In the genomic region with DNA sequence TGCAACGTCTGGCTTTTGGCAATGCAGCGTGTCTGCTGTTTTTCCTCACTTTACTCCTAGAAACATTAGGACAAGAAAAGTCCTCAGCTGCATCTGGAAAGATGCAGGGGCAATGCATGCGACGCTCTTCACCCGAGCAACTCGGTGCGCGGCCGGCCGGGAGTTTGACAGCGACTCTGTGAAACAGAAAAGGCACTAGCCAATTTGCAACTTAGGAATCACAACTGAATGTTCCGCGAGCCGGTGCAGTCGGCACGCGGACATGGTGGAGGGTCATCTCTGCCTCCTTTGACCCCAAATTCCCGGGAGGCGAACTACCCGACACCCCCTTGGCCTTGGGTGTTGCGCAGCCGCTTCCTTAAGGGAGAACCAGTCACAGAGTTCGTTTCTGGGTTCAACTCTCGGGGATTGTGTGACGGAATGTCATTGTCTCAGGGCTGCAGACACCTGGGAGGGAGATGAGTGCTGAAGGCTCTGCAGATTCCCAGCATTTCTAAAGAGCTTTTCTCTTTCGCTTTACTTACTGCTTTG, we compare ENCODE assay signal across 10 cellular contexts. TPM values are rescaled to one million over a fixed set of nuclear protein-coding genes. Genes with fewer than 3 reads are reported as not detected.
DNase-seq lines count a peak whose midpoint lies in the region; ATAC-seq and TF ChIP-seq lines count a peak whose summit lies in the region.
"Had no signal": no experiment of that assay in that cellular context is flagged by ENCODE, and none has a peak within 500 bp of the region (broad histone marks: within the 10 kb centered on the region; RNA-seq: fewer than 3 reads in every experiment).

No MANE protein-coding gene starts in this region.

- ATAC-seq in HG03432 (IDR thresholded peaks at IDR 0.05; ENCODE audit: unreplicated experiment): peak; percentile 13
- no peak for ATAC-seq in stimulated activated effector memory CD8-positive, alpha-beta T cell treated with anti-CD3 and anti-CD28 coated beads, Interleukin-12 subunit alpha, Interleukin-12 subunit beta, amount 100 ng/mL, for 72 hours
- no peak for ATAC-seq in HG03460 (IDR thresholded peaks at IDR 0.05; ENCODE audit: unreplicated experiment)

- peak overlapping the region in 3 of 4 donors; percentile 11 to 67 (median 47) for H3K4me3 ChIP-seq in esophagus squamous epithelium

- H3K27ac Mint-ChIP-seq in stimulated activated effector memory CD8-positive, alpha-beta T cell treated with anti-CD3 and anti-CD28 coated beads, Interleukin-12 subunit alpha, Interleukin-12 subunit beta, amount 100 ng/mL, for 72 hours: no peak overlapping the region

- no peaks in the 10 kb centered on the region for H3K9me3 ChIP-seq in esophagus squamous epithelium

- H3K9me3 Mint-ChIP-seq in stimulated activated effector memory CD8-positive, alpha-beta T cell treated with anti-CD3 and anti-CD28 coated beads, Interleukin-12 subunit alpha, Interleukin-12 subunit beta, amount 100 ng/mL, for 72 hours: no peaks in the 10 kb centered on the region

- peak; percentile 17 for DNase-seq in activated CD4-positive, alpha-beta T cell treated with anti-CD3 and anti-CD28 coated beads for 1 hour
- DNase-seq in activated CD4-positive, alpha-beta T cell treated with anti-CD3 and anti-CD28 coated beads for 4 hours: no peak
- DNase-seq in esophagus squamous epithelium (lab: John Stamatoyannopoulos, UW): no peak
- no peak for DNase-seq in stimulated activated effector memory CD8-positive, alpha-beta T cell treated with anti-CD3 and anti-CD28 coated beads, Interleukin-12 subunit alpha, Interleukin-12 subunit beta, amount 100 ng/mL, for 72 hours (ENCODE audit: low spot score in 2 of 2)
- no peak for DNase-seq in SK-N-DZ (ENCODE audit: low spot score)
- no peak for DNase-seq in NCI-H2196 treated with DMSO at 0.1 percent for 48 hours (lab: John Stamatoyannopoulos, UW; ENCODE audit: unreplicated experiment)
- DNase-seq: foreskin keratinocyte, NCI-H1417 treated with DMSO at 0.1 percent for 48 hours had no signal

- intact Hi-C loops in esophagus squamous epithelium (cut with DNase I): no loop called here

- no peak overlapping the region for H3K27ac ChIP-seq in esophagus squamous epithelium
- H3K27ac ChIP-seq: foreskin keratinocyte had no signal

- no peak for TF ChIP-seq CTCF in esophagus squamous epithelium (IDR thresholded peaks at IDR 0.05)

- TF ChIP-seq POLR2A in esophagus squamous epithelium (IDR thresholded peaks at IDR 0.05): no peak

- 60 to 62% methylated on average over 18 to 25 of the region's 26 CpGs for WGBS in esophagus squamous epithelium, 2 donors

- H3K27me3 ChIP-seq in esophagus squamous epithelium: peaks cover 0 to 52% (median 2%) of the 10 kb centered on the region in 4 donors

- peaks cover 28% of the 10 kb centered on the region for H3K4me1 Mint-ChIP-seq in stimulated activated effector memory CD8-positive, alpha-beta T cell treated with anti-CD3 and anti-CD28 coated beads, Interleukin-12 subunit alpha, Interleukin-12 subunit beta, amount 100 ng/mL, for 72 hours

- peak overlapping the region; percentile 75 for H3K4me3 Mint-ChIP-seq in stimulated activated effector memory CD8-positive, alpha-beta T cell treated with anti-CD3 and anti-CD28 coated beads, Interleukin-12 subunit alpha, Interleukin-12 subunit beta, amount 100 ng/mL, for 72 hours

- peaks cover 0 to 31% (median 3%) of the 10 kb centered on the region in 3 donors for H3K36me3 ChIP-seq in esophagus squamous epithelium

- peaks cover 3 to 32% (median 19%) of the 10 kb centered on the region in 3 donors for H3K4me1 ChIP-seq in esophagus squamous epithelium

- H3K36me3 Mint-ChIP-seq in stimulated activated effector memory CD8-positive, alpha-beta T cell treated with anti-CD3 and anti-CD28 coated beads, Interleukin-12 subunit alpha, Interleukin-12 subunit beta, amount 100 ng/mL, for 72 hours: peaks cover 49% of the 10 kb centered on the region

RNA-seq across cellular contexts. Expression of a gene that starts 9.8 kb away (rescaled TPM):
- total RNA-seq in esophagus squamous epithelium: 1 to 10 TPM in 3 of 4 donors, under 1 TPM in 1; 0.95 to 1.6 (median 1.2) TPM
- 0.13 and 0.28 TPM in 2 replicates for polyA plus RNA-seq in SK-N-DZ (2014; cell fraction: cytosol; rRNA removed)
- polyA plus RNA-seq in SK-N-DZ (2014; cell fraction: nucleus; rRNA removed): 0.21 TPM in 1 of 2 replicates, not detected in the other
